In the genomic region with DNA sequence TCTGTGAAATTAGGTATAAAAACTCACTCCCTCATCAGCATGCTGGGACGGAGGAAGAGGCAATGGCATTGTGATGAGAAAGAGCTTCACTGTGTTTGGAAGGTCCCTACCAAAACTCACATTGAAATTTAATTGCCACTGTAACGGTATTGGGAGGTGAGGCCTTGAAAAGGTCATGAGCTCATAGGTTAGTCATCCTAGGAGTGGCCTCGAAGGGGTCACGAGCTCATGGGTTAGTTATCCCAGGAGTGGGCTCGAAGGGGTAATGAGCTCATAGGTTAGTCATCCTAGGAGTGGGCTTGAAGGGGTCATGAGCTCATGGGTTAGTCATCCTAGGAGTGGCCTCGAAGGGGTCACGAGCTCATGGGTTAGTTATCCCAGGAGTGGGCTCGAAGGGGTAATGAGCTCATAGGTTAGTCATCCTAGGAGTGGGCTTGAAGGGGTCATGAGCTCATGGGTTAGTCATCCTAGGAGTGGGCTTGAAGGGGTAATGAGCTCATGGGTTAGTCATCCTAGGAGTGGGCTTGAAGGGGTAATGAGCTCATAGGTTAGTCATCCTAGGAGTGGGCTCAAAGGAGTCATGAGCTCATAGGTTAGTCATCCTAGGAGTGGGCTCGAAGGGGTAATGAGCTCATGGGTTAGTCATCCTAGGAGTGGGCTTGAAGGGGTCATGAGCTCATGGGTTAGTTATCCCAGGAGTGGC, we compare ENCODE assay signal across 1 cellular context.
A peak's percentile ranks its signal among the peaks of the same experiment; 100 is the strongest.
TF ChIP-seq lines count a peak whose summit lies in the region.

No MANE protein-coding gene starts in this region.

TF ChIP-seq in HEK293, 187 proteins besides CTCF, POLR2A, EP300 and RAD21 (continued from another document):
- TF ChIP-seq, protein P1, sequence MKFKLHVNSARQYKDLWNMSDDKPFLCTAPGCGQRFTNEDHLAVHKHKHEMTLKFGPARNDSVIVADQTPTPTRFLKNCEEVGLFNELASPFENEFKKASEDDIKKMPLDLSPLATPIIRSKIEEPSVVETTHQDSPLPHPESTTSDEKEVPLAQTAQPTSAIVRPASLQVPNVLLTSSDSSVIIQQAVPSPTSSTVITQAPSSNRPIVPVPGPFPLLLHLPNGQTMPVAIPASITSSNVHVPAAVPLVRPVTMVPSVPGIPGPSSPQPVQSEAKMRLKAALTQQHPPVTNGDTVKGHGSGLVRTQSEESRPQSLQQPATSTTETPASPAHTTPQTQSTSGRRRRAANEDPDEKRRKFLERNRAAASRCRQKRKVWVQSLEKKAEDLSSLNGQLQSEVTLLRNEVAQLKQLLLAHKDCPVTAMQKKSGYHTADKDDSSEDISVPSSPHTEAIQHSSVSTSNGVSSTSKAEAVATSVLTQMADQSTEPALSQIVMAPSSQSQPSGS (tag by site-specific recombination; IDR thresholded peaks at IDR 0.05; ENCODE audit: low read depth) = peak; percentile 74
- TF ChIP-seq GLIS2 (tag by site-specific recombination; IDR thresholded peaks at IDR 0.05) (peak; percentile 22; the same call in 1 of the 2 replicates), ZEB2 (tag by site-specific recombination; IDR thresholded peaks at IDR 0.05) (0 out of 2 replicates have a peak, but pooled peaks have one; percentile 36), ZNF629 (tag by site-specific recombination; IDR thresholded peaks at IDR 0.05) (peak; percentile 86), SETDB1 (IDR thresholded peaks at IDR 0.05; ENCODE audit: insufficient read length, low read length) (peak; percentile 58), EGR2 (tag by site-specific recombination; IDR thresholded peaks at IDR 0.05; ENCODE audit: low read depth) (0 out of 2 replicates have a peak, but pooled peaks have one; percentile 9), SP2 (tag by site-specific recombination; IDR thresholded peaks at IDR 0.05) (0 out of 2 replicates have a peak, but pooled peaks have one; percentile 18), ZNF623 (tag by site-specific recombination; IDR thresholded peaks at IDR 0.05) (0 out of 2 replicates have a peak, but pooled peaks have one; percentile 17), KLF8 (tag by site-specific recombination; IDR thresholded peaks at IDR 0.05) (peak; percentile 61; the same call in 1 of the 2 replicates), ZBTB21 (tag by site-specific recombination; IDR thresholded peaks at IDR 0.05) (peak; percentile 98), SP3 (tag by site-specific recombination; IDR thresholded peaks at IDR 0.05) (peak; percentile 50; the same call in 1 of the 2 replicates)
- TF ChIP-seq, protein P2, sequence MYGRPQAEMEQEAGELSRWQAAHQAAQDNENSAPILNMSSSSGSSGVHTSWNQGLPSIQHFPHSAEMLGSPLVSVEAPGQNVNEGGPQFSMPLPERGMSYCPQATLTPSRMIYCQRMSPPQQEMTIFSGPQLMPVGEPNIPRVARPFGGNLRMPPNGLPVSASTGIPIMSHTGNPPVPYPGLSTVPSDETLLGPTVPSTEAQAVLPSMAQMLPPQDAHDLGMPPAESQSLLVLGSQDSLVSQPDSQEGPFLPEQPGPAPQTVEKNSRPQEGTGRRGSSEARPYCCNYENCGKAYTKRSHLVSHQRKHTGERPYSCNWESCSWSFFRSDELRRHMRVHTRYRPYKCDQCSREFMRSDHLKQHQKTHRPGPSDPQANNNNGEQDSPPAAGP (tag by site-specific recombination; IDR thresholded peaks at IDR 0.05) = peak; percentile 71
